In the genomic region with DNA sequence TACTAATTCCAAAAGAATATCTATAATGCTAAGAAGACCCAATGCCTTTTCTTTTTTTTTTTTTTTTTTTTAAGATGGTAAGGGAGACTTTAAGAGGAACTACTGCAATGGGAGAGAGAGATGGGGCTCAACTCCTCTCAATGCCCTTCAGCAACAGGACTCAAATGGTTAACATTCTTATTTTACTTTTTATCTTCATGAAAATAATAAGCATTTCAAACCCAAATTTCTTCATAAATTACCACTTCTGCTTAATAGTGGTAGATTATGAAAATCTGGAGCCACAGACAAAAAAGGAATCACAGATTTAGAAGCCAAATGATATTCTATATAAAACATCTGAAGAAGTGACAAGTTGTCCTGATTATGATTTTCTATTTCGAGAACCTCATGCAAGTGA, we compare ENCODE assay signal across 24 cellular contexts.
DNase-seq lines count a peak whose midpoint lies in the region; ATAC-seq, FAIRE-seq and TF ChIP-seq lines count a peak whose summit lies in the region.
"Had no signal": no experiment of that assay in that cellular context is flagged by ENCODE, and none has a peak within 500 bp of the region (broad histone marks: within the 10 kb centered on the region; RNA-seq: fewer than 3 reads in every experiment).

No MANE protein-coding gene starts in this region.

- DNase-seq in HepG2 (ENCODE audit: low spot score): no peak
- no peak for DNase-seq in gastrocnemius medialis
- no peak for DNase-seq in NCI-H1436 (lab: John Stamatoyannopoulos, UW)
- DNase-seq in NAMALWA (ENCODE audit: low spot score): no peak
- DNase-seq in islet precursor cell: no peak
- DNase-seq: AML-193; BE2C; CD4-positive, alpha-beta T cell; CD8-positive, alpha-beta memory T cell; DMS 273 treated with DMSO at 0.1 percent for 48 hours; DMS79; GF-D8; GOT3; HFFc6 had no signal

- H3K79me2 ChIP-seq in DOHH2 (ENCODE audit: control insufficient read depth, low read length): no peaks in the 10 kb centered on the region
- no peaks in the 10 kb centered on the region for H3K79me2 ChIP-seq in HepG2 (ENCODE audit: insufficient read depth, low read length)

- no peak for FAIRE-seq in HepG2 (lab: Jason Lieb, UNC)
- FAIRE-seq: D721Med, GM12891, GM18507, H54 had no signal

- H3K27ac ChIP-seq in DOHH2 (ENCODE audit: low read depth, low read length): no peak overlapping the region
- H3K27ac ChIP-seq in HepG2 (ENCODE audit: extremely low read length, insufficient read depth, low read length): peak overlapping the region; percentile 76
- peak overlapping the region; percentile 26 to 85 (median 76) for H3K27ac ChIP-seq in gastrocnemius medialis
- H3K27ac ChIP-seq: 22Rv1; BLaER1 treated with 17β-estradiol and CSF1 and Interleukin-3, amounts not matched to agents 10 nM and 100 nM had no signal

- ATAC-seq in HepG2 (no peak), gastrocnemius medialis (no peak), HG02884 (IDR thresholded peaks at IDR 0.05; ENCODE audit: unreplicated experiment) (no peak)

- in situ Hi-C loops in HepG2 (cut with HindIII; ENCODE audit: extremely low pct_ligation_motif_present, low pct_unique_long_range_greater_than_20kb): no loop called here
- in situ Hi-C loops in gastrocnemius medialis (cut with MboI; ENCODE audit: low sequenced_read_pairs in 4 of 4): loop anchor here in 3 of 4 donors (25.0 kb wide), 2 partner anchors 260 to 535 kb away; no protein-coding TSS in a partner anchor

- H3K4me2 ChIP-seq in DOHH2 (ENCODE audit: low read length) (peak overlapping the region; percentile 22; the same call in 1 of the 2 replicates), HepG2 (ENCODE audit: low read depth, low read length) (peak overlapping the region; percentile 72)
- H3K4me2 ChIP-seq: BLaER1 treated with 17β-estradiol and CSF1 and Interleukin-3, amounts not matched to agents 10 nM and 100 nM had no signal

- H2AFZ ChIP-seq in HepG2 (ENCODE audit: low read length): no peak overlapping the region

- no TSS peak for BruUV-seq in HepG2 (replicated peaks; lab: Mats Ljungman, UMichigan)

- no peak for TF ChIP-seq CTCF in DOHH2 (IDR thresholded peaks at IDR 0.05; ENCODE audit: low read depth, low read length, poor library complexity, severe bottlenecking)
- TF ChIP-seq CTCF in HepG2 (CRISPR knock-in tag; IDR thresholded peaks at IDR 0.05): no peak
- TF ChIP-seq CTCF in gastrocnemius medialis (IDR thresholded peaks at IDR 0.05 in 4 of 5, conservative IDR thresholded peaks at IDR 0.05 in 1 of 5): no peak

- intact Hi-C loops in HepG2 (cut with micrococcal nuclease; ENCODE audit: unreplicated experiment): no loop called here
- intact Hi-C loops in gastrocnemius medialis (cut with DNase I; ENCODE audit: low total_unique reads): no loop called here

- H3K9ac ChIP-seq in endocrine pancreas (ENCODE audit: control insufficient read depth, insufficient read depth, low read length) (no peak overlapping the region), HepG2 (ENCODE audit: insufficient read depth, low read depth, low read length) (peak overlapping the region; percentile 44; the same call in 1 of the 2 replicates)
- H3K9ac ChIP-seq: BLaER1 treated with 17β-estradiol and CSF1 and Interleukin-3, amounts not matched to agents 10 nM and 100 nM had no signal

- no peak for TF ChIP-seq RAD21 in HepG2 (CRISPR knock-in tag; IDR thresholded peaks at IDR 0.05)

- CTCF ChIA-PET in HepG2 (lab: Yijun Ruan, JAX; ENCODE audit: low intra/inter-chr PET ratio, low total read pairs): no interaction called here

- TF ChIP-seq POLR2A in HepG2 (IDR thresholded peaks at IDR 0.05; ENCODE audit: insufficient read depth in 1 of 2, low read depth in 2 of 2, low read length in 2 of 2): no peak
- no peak for TF ChIP-seq POLR2A in gastrocnemius medialis (IDR thresholded peaks at IDR 0.05)

- H3K4me1 ChIP-seq in DOHH2 (ENCODE audit: control insufficient read depth, low read length) (peaks cover 20% of the 10 kb centered on the region), endocrine pancreas (ENCODE audit: control insufficient read depth, insufficient read depth, low read length) (peaks cover 9% of the 10 kb centered on the region), HepG2 (ENCODE audit: insufficient read depth, low read length) (peaks cover 40% of the 10 kb centered on the region), gastrocnemius medialis (peaks cover 32 to 37% of the 10 kb centered on the region in 2 donors)
- H3K4me1 ChIP-seq: BE2C; BLaER1 treated with 17β-estradiol and CSF1 and Interleukin-3, amounts not matched to agents 10 nM and 100 nM; HAP-1 had no signal

- H3K27me3 ChIP-seq in DOHH2 (ENCODE audit: control insufficient read depth, low read length) (no peaks in the 10 kb centered on the region), endocrine pancreas (ENCODE audit: control insufficient read depth, insufficient read depth, low read length) (no peaks in the 10 kb centered on the region), HepG2 (ENCODE audit: control insufficient read depth in 1 of 2, insufficient read depth in 2 of 2, low read length in 2 of 2) (no peaks in the 10 kb centered on the region), gastrocnemius medialis (no peaks in the 10 kb centered on the region)
- H3K27me3 ChIP-seq: BE2C; BLaER1 treated with 17β-estradiol and CSF1 and Interleukin-3, amounts not matched to agents 10 nM and 100 nM had no signal

- POLR2A ChIA-PET in HepG2 (lab: Yijun Ruan, JAX): interaction anchor here (0.8 to 2.3 kb wide), 5 partner anchors 9 to 306 kb away, joined by 3 to 36 read pairs (median 4); no protein-coding TSS in a partner anchor

- H3F3A ChIP-seq in DOHH2 (ENCODE audit: control insufficient read depth, insufficient read depth): no peaks in the 10 kb centered on the region

- H3K4me3 ChIP-seq in DOHH2 (ENCODE audit: low read length) (no peak overlapping the region), endocrine pancreas (ENCODE audit: control insufficient read depth, insufficient read depth, low read length) (peak overlapping the region; percentile 6), HepG2 (replicated peaks in 1 of 3; ENCODE audit: insufficient read depth in 1 of 3, low read depth in 2 of 3, low read length in 3 of 3) (peak overlapping the region in 2 of 3 experiments; percentile 31 to 36; a peak in 2 of 6 replicates), gastrocnemius medialis (no peak overlapping the region)
- H3K4me3 ChIP-seq: BLaER1 treated with 17β-estradiol and CSF1 and Interleukin-3, amounts not matched to agents 10 nM and 100 nM; HAP-1 had no signal

- 0 out of 2 replicates have a peak, but pooled peaks cover 6% of the 10 kb centered on the region for H3K9me3 ChIP-seq in DOHH2 (ENCODE audit: control insufficient read depth, insufficient read depth, low read length)
- no peaks in the 10 kb centered on the region for H3K9me3 ChIP-seq in endocrine pancreas (ENCODE audit: control insufficient read depth, low read length)
- no peaks in the 10 kb centered on the region for H3K9me3 ChIP-seq in HepG2 (ENCODE audit: low read length)
- H3K9me3 ChIP-seq in gastrocnemius medialis: no peaks in the 10 kb centered on the region
- H3K9me3 ChIP-seq: BE2C; BLaER1 treated with 17β-estradiol and CSF1 and Interleukin-3, amounts not matched to agents 10 nM and 100 nM; HAP-1 had no signal

- H4K20me1 ChIP-seq in DOHH2 (ENCODE audit: control insufficient read depth, insufficient read depth, low read depth, low read length) (no peaks in the 10 kb centered on the region), HepG2 (ENCODE audit: insufficient read depth, low read length) (no peaks in the 10 kb centered on the region)

- no peak for TF ChIP-seq EP300 in HepG2 (IDR thresholded peaks at IDR 0.05; ENCODE audit: low read depth in 2 of 2, low read length in 2 of 2)
- TF ChIP-seq EP300 in HepG2 (CRISPR knock-in tag; IDR thresholded peaks at IDR 0.05; ENCODE audit: borderline replicate concordance): no peak

- H3K9me2 ChIP-seq in DOHH2 (replicated peaks; ENCODE audit: control insufficient read depth, low read length): no peaks in the 10 kb centered on the region

- 89% methylated on average over 1 of the region's 1 CpG for WGBS in HepG2 (ENCODE audit: low lambda C conversion rate)

- no peaks in the 10 kb centered on the region for H3K36me3 ChIP-seq in DOHH2 (ENCODE audit: control insufficient read depth, low read length)
- no peaks in the 10 kb centered on the region for H3K36me3 ChIP-seq in endocrine pancreas (ENCODE audit: control insufficient read depth, insufficient read depth, low read length)
- no peaks in the 10 kb centered on the region for H3K36me3 ChIP-seq in HepG2 (replicated peaks in 1 of 2; ENCODE audit: control insufficient read depth in 1 of 2, insufficient read depth in 2 of 2, low read length in 2 of 2)
- no peaks in the 10 kb centered on the region for H3K36me3 ChIP-seq in gastrocnemius medialis
- H3K36me3 ChIP-seq: BE2C, HAP-1 had no signal

TF ChIP-seq in HepG2, 621 proteins besides CTCF, POLR2A, EP300 and RAD21:
- TF ChIP-seq HMG20B (CRISPR knock-in tag; conservative IDR thresholded peaks at IDR 0.05) (no peak), TGIF2 (CRISPR knock-in tag; IDR thresholded peaks at IDR 0.05) (no peak), ZFP41 (CRISPR knock-in tag; IDR thresholded peaks at IDR 0.05; ENCODE audit: borderline replicate concordance) (no peak), NAIF1 (CRISPR knock-in tag; IDR thresholded peaks at IDR 0.05; ENCODE audit: borderline replicate concordance) (no peak), FOSL2 (CRISPR knock-in tag; IDR thresholded peaks at IDR 0.05) (no peak), ZNF652 (CRISPR knock-in tag; IDR thresholded peaks at IDR 0.05; ENCODE audit: borderline replicate concordance, low read depth) (peak; percentile 60; the same call in 1 of the 2 replicates)
- TF ChIP-seq, protein P1, sequence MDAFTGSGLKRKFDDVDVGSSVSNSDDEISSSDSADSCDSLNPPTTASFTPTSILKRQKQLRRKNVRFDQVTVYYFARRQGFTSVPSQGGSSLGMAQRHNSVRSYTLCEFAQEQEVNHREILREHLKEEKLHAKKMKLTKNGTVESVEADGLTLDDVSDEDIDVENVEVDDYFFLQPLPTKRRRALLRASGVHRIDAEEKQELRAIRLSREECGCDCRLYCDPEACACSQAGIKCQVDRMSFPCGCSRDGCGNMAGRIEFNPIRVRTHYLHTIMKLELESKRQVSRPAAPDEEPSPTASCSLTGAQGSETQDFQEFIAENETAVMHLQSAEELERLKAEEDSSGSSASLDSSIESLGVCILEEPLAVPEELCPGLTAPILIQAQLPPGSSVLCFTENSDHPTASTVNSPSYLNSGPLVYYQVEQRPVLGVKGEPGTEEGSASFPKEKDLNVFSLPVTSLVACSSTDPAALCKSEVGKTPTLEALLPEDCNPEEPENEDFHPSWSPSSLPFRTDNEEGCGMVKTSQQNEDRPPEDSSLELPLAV (CRISPR knock-in tag; conservative IDR thresholded peaks at IDR 0.05; ENCODE audit: low read depth): no peak

Comparison
In these comparisons a context has a peak if more than half of its experiments do, and no peak if none do; other contexts are left out.
1. H3K4me3 ChIP-seq: peak in endocrine pancreas (single experiment) and HepG2 (2 of 3); none in DOHH2 (single experiment) and gastrocnemius medialis (0 of 4).